In the genomic region with DNA sequence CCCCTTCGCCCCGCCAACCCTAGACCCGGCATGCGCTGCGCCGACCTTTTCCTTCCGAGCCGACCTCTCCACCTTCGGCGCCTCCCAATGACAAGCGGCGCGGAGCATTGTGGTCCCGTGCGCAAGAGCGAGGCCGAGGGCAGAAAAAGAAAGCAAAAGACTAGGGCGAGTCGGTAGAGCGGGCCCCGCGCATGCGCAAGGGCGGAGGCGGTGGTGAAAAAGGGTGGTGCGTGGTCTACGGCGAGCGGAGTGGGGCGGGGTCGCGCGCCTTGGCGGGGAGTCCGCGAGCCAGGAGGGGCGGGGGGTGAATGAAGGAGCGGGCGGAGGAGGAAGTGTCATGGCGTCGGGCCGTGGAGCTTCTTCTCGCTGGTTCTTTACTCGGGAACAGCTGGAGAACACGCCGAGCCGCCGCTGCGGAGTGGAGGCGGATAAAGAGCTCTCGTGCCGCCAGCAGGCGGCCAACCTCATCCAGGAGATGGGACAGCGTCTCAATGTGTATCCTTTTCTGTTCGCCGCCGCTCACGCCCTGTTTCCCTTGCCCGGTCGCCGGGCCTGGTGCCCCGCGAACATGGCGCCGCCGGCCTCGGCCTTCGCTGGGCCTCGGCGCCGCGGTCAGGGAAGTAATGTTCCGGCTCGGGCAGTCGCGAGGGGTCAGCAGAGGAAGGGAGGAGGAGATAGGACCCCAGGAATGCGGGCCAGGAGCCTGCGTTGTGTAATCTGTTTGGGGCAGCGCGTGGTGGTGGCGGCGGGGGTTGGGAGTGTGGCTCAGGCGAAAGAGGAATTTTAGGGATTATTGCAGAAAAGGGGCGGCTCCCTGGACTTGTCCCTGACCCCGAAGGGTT, we compare ENCODE assay signal across 1 cellular context.
A peak's percentile ranks its signal among the peaks of the same experiment; 100 is the strongest.
TF ChIP-seq lines count a peak whose summit lies in the region.

A gene (plus strand): TSS at position 305 of the 842 bp plus-strand sequence. CDS start 33 bp downstream, at position 338.

TF ChIP-seq in K562, 482 proteins besides CTCF, POLR2A, EP300 and RAD21 (continued from another document):
- TF ChIP-seq, protein P1, sequence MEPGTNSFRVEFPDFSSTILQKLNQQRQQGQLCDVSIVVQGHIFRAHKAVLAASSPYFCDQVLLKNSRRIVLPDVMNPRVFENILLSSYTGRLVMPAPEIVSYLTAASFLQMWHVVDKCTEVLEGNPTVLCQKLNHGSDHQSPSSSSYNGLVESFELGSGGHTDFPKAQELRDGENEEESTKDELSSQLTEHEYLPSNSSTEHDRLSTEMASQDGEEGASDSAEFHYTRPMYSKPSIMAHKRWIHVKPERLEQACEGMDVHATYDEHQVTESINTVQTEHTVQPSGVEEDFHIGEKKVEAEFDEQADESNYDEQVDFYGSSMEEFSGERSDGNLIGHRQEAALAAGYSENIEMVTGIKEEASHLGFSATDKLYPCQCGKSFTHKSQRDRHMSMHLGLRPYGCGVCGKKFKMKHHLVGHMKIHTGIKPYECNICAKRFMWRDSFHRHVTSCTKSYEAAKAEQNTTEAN (CRISPR knock-in tag; IDR thresholded peaks at IDR 0.05) = no peak
- TF ChIP-seq XRCC4 (IDR thresholded peaks at IDR 0.05; ENCODE audit: extremely low read depth, insufficient read depth, insufficient read length) (no peak), SMARCA5 (IDR thresholded peaks at IDR 0.05) (no peak), ZNF274 (IDR thresholded peaks at IDR 0.05; ENCODE audit: borderline replicate concordance, low read depth, low read length) (no peak), CREB1 (IDR thresholded peaks at IDR 0.05) (peak; percentile 96), CREB1 (CRISPR knock-in tag; IDR thresholded peaks at IDR 0.05) (peak; percentile 95), SIN3B (IDR thresholded peaks at IDR 0.05; ENCODE audit: low read depth) (peak; percentile 76), ZNF586 (CRISPR knock-in tag; conservative IDR thresholded peaks at IDR 0.05) (no peak), LARP7 (IDR thresholded peaks at IDR 0.05) (peak; percentile 40; the same call in 1 of the 2 replicates), HSF4 (CRISPR knock-in tag; IDR thresholded peaks at IDR 0.05; ENCODE audit: borderline replicate concordance) (no peak), ZNF79 (CRISPR knock-in tag; IDR thresholded peaks at IDR 0.05; ENCODE audit: low read depth) (no peak), FOXM1 (IDR thresholded peaks at IDR 0.05; ENCODE audit: low read depth) (no peak), FOXM1 (CRISPR knock-in tag; IDR thresholded peaks at IDR 0.05; ENCODE audit: low read depth) (peak; percentile 57; the same call in 1 of the 2 replicates), JUND (IDR thresholded peaks at IDR 0.05; ENCODE audit: borderline replicate concordance, low read depth, low read length) (peak; percentile 28; the same call in 1 of the 2 replicates), JUND (tag; IDR thresholded peaks at IDR 0.05; ENCODE audit: borderline replicate concordance, low read depth, low read length) (no peak; the same call in 2 of the 3 replicates), CBFA2T3 (IDR thresholded peaks at IDR 0.05) (no peak), MBD2 (IDR thresholded peaks at IDR 0.05; ENCODE audit: borderline replicate concordance, low read depth) (no peak; the same call in 1 of the 2 replicates), ZC3H11A (IDR thresholded peaks at IDR 0.05; ENCODE audit: low read depth, low read length) (no peak), MEF2A (IDR thresholded peaks at IDR 0.05; ENCODE audit: control insufficient read depth, low read depth, low read length) (no peak), TBL1XR1 (IDR thresholded peaks at IDR 0.05; ENCODE audit: low read length in 2 of 2) (no peak; a peak in 1 of 4 replicates), ARNT (IDR thresholded peaks at IDR 0.05) (no peak), EP400 (IDR thresholded peaks at IDR 0.05) (peak; percentile 77), STAT5B (CRISPR knock-in tag; IDR thresholded peaks at IDR 0.05) (no peak), ILK (tag; IDR thresholded peaks at IDR 0.05; ENCODE audit: borderline replicate concordance, low read depth) (no peak), FOXK2 (conservative IDR thresholded peaks at IDR 0.05 in 1 of 2, IDR thresholded peaks at IDR 0.05 in 1 of 2; ENCODE audit: low read depth in 2 of 2) (peak; percentile 56 to 73), MYC (IDR thresholded peaks at IDR 0.05; ENCODE audit: low read depth, low read length) (peak; percentile 44; the same call in 1 of the 2 replicates), MYC (CRISPR knock-in tag; IDR thresholded peaks at IDR 0.05; ENCODE audit: borderline replicate concordance, low read depth) (no peak), ARID2 (IDR thresholded peaks at IDR 0.05) (no peak), SREBF1 (IDR thresholded peaks at IDR 0.05; ENCODE audit: borderline replicate concordance, low read depth, low read length) (no peak), ZNF311 (CRISPR knock-in tag; IDR thresholded peaks at IDR 0.05) (no peak), CBX8 (IDR thresholded peaks at IDR 0.05; ENCODE audit: borderline replicate concordance, extremely low read depth, low read depth, low read length, poor library complexity, severe bottlenecking) (no peak), PPARD (CRISPR knock-in tag; IDR thresholded peaks at IDR 0.05) (no peak), MTA3 (IDR thresholded peaks at IDR 0.05; ENCODE audit: borderline replicate concordance) (peak; percentile 94), NCOA1 (IDR thresholded peaks at IDR 0.05; ENCODE audit: low read depth) (no peak)
- TF ChIP-seq, protein P2, sequence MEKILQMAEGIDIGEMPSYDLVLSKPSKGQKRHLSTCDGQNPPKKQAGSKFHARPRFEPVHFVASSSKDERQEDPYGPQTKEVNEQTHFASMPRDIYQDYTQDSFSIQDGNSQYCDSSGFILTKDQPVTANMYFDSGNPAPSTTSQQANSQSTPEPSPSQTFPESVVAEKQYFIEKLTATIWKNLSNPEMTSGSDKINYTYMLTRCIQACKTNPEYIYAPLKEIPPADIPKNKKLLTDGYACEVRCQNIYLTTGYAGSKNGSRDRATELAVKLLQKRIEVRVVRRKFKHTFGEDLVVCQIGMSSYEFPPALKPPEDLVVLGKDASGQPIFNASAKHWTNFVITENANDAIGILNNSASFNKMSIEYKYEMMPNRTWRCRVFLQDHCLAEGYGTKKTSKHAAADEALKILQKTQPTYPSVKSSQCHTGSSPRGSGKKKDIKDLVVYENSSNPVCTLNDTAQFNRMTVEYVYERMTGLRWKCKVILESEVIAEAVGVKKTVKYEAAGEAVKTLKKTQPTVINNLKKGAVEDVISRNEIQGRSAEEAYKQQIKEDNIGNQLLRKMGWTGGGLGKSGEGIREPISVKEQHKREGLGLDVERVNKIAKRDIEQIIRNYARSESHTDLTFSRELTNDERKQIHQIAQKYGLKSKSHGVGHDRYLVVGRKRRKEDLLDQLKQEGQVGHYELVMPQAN (IDR thresholded peaks at IDR 0.05; ENCODE audit: borderline replicate concordance) = no peak; the same call in 1 of the 2 replicates
- TF ChIP-seq, protein P3, sequence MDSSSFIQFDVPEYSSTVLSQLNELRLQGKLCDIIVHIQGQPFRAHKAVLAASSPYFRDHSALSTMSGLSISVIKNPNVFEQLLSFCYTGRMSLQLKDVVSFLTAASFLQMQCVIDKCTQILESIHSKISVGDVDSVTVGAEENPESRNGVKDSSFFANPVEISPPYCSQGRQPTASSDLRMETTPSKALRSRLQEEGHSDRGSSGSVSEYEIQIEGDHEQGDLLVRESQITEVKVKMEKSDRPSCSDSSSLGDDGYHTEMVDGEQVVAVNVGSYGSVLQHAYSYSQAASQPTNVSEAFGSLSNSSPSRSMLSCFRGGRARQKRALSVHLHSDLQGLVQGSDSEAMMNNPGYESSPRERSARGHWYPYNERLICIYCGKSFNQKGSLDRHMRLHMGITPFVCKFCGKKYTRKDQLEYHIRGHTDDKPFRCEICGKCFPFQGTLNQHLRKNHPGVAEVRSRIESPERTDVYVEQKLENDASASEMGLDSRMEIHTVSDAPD (CRISPR knock-in tag; IDR thresholded peaks at IDR 0.05) = no peak
- TF ChIP-seq, protein P4, sequence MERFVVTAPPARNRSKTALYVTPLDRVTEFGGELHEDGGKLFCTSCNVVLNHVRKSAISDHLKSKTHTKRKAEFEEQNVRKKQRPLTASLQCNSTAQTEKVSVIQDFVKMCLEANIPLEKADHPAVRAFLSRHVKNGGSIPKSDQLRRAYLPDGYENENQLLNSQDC (CRISPR knock-in tag; IDR thresholded peaks at IDR 0.05) = no peak
- TF ChIP-seq, protein P5, sequence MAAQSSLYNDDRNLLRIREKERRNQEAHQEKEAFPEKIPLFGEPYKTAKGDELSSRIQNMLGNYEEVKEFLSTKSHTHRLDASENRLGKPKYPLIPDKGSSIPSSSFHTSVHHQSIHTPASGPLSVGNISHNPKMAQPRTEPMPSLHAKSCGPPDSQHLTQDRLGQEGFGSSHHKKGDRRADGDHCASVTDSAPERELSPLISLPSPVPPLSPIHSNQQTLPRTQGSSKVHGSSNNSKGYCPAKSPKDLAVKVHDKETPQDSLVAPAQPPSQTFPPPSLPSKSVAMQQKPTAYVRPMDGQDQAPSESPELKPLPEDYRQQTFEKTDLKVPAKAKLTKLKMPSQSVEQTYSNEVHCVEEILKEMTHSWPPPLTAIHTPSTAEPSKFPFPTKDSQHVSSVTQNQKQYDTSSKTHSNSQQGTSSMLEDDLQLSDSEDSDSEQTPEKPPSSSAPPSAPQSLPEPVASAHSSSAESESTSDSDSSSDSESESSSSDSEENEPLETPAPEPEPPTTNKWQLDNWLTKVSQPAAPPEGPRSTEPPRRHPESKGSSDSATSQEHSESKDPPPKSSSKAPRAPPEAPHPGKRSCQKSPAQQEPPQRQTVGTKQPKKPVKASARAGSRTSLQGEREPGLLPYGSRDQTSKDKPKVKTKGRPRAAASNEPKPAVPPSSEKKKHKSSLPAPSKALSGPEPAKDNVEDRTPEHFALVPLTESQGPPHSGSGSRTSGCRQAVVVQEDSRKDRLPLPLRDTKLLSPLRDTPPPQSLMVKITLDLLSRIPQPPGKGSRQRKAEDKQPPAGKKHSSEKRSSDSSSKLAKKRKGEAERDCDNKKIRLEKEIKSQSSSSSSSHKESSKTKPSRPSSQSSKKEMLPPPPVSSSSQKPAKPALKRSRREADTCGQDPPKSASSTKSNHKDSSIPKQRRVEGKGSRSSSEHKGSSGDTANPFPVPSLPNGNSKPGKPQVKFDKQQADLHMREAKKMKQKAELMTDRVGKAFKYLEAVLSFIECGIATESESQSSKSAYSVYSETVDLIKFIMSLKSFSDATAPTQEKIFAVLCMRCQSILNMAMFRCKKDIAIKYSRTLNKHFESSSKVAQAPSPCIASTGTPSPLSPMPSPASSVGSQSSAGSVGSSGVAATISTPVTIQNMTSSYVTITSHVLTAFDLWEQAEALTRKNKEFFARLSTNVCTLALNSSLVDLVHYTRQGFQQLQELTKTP (IDR thresholded peaks at IDR 0.05; ENCODE audit: low read depth in 1 of 2, partially characterized antibody in 2 of 2) = peak in 1 of 2 experiments; percentile 91
- TF ChIP-seq, protein P6, sequence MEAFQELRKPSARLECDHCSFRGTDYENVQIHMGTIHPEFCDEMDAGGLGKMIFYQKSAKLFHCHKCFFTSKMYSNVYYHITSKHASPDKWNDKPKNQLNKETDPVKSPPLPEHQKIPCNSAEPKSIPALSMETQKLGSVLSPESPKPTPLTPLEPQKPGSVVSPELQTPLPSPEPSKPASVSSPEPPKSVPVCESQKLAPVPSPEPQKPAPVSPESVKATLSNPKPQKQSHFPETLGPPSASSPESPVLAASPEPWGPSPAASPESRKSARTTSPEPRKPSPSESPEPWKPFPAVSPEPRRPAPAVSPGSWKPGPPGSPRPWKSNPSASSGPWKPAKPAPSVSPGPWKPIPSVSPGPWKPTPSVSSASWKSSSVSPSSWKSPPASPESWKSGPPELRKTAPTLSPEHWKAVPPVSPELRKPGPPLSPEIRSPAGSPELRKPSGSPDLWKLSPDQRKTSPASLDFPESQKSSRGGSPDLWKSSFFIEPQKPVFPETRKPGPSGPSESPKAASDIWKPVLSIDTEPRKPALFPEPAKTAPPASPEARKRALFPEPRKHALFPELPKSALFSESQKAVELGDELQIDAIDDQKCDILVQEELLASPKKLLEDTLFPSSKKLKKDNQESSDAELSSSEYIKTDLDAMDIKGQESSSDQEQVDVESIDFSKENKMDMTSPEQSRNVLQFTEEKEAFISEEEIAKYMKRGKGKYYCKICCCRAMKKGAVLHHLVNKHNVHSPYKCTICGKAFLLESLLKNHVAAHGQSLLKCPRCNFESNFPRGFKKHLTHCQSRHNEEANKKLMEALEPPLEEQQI (IDR thresholded peaks at IDR 0.05) = no peak
